In the genomic region with DNA sequence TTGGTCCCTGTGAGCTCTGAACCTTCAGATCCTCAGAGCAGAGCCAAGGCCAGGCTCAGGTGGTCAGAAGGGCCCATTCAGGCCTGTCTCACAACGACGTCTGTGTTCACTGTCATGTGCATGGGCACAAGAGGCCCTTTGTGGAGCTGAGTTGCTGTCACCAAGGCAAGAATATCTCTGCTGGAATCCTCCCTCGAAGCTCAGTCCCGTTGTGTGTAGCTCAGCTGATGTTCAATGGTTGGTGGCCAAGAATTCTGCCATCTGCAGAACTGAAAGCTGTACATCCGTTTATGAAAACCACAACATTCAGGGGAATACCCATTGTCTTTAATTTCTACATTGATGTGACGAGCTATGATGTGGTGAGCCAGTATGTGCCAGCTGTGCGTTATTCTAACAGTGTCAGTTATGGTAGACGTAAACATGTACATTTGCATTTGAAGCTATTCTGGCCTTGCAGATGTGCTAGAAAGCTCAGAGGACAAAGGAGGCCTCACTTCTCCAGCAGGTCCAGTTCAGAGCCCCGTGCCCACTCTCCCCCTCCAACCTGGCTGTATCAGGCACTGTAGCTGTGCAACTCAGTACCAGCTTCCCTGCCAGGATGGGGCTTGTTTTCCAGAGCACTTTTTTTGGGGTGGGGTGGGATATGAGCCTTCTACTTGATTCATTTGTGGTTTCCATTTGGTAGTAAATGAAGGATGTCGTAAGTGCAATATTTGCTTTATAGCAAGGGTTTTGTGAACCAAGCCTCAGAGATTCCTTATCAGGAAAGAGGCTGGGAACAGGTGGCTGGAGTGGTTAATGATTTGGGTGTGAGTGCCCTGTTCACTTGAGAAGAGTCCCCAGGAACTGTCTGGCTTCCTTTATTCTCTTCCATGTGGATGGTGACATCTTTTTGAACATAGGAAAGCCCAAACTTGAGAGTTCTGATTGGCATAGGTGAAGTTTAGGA, we compare ENCODE assay signal across 9 cellular contexts. TPM values are rescaled to one million over a fixed set of nuclear protein-coding genes. Genes with fewer than 3 reads are reported as not detected.
A peak's percentile ranks its signal among the peaks of the same experiment; 100 is the strongest.
DNase-seq lines count a peak whose midpoint lies in the region; ATAC-seq and TF ChIP-seq lines count a peak whose summit lies in the region.
"Had no signal": no experiment of that assay in that cellular context is flagged by ENCODE, and none has a peak within 500 bp of the region (broad histone marks: within the 10 kb centered on the region; RNA-seq: fewer than 3 reads in every experiment).

No MANE protein-coding gene starts in this region.

- no peaks in the 10 kb centered on the region for H3K36me3 Mint-ChIP-seq in T-helper 1 cell treated with Interleukin-12 subunit alpha and Interleukin-12 subunit beta and Interleukin-4 antibody, amounts not matched to agents 30 μg/mL and 1 μg/mL, for 36 hours (ENCODE audit: low read depth)
- H3K36me3 Mint-ChIP-seq in HFFc6 (ENCODE audit: low read depth), result peaks cover 13% of the 10 kb centered on the region

- peaks cover 19% of the 10 kb centered on the region for H3K27me3 Mint-ChIP-seq in T-helper 1 cell treated with Interleukin-12 subunit alpha and Interleukin-12 subunit beta and Interleukin-4 antibody, amounts not matched to agents 30 μg/mL and 1 μg/mL, for 36 hours (ENCODE audit: low read depth)
- H3K27me3 Mint-ChIP-seq in HFFc6 (ENCODE audit: insufficient read depth), result no peaks in the 10 kb centered on the region; the same call in 1 of the 2 replicates

- H3K4me3 ChIP-seq in SJCRH30, result no peak overlapping the region

- no peak for TF ChIP-seq CTCF in HFFc6 (IDR thresholded peaks at IDR 0.05)

- peak overlapping the region; percentile 51 for H3K4me3 Mint-ChIP-seq in T-helper 1 cell treated with Interleukin-12 subunit alpha and Interleukin-12 subunit beta and Interleukin-4 antibody, amounts not matched to agents 30 μg/mL and 1 μg/mL, for 36 hours
- no peak overlapping the region for H3K4me3 Mint-ChIP-seq in HFFc6
- H3K4me3 Mint-ChIP-seq: nephron had no signal

- DNase-seq in stimulated activated CD4-positive, alpha-beta T cell treated with anti-CD3 and anti-CD28 coated beads, Interleukin-12 subunit alpha, Interleukin-12 subunit beta, amount 100 ng/mL, for 48 hours (ENCODE audit: low read depth in 2 of 3, low spot score in 1 of 3), result peak; percentile 4 to 10 (median 5)
- no peak for DNase-seq in stimulated activated CD4-positive, alpha-beta T cell treated with anti-CD3 and anti-CD28 coated beads, Interleukin-4, amount 100 ng/mL, for 1 hour
- DNase-seq in NCI-H2107 (lab: John Stamatoyannopoulos, UW), result no peak
- DNase-seq in HFFc6, result no peak
- DNase-seq in SJCRH30, result no peak

- peak; percentile 71 for ATAC-seq in HG03066 (IDR thresholded peaks at IDR 0.05; ENCODE audit: low read depth, unreplicated experiment)

- no peaks in the 10 kb centered on the region for H3K27me3 ChIP-seq in layer of hippocampus (ENCODE audit: control insufficient read depth, insufficient read depth, low read length)
- H3K27me3 ChIP-seq in SJCRH30, result no peaks in the 10 kb centered on the region

- no peaks in the 10 kb centered on the region for H3K9me3 Mint-ChIP-seq in T-helper 1 cell treated with Interleukin-12 subunit alpha and Interleukin-12 subunit beta and Interleukin-4 antibody, amounts not matched to agents 30 μg/mL and 1 μg/mL, for 36 hours
- no peaks in the 10 kb centered on the region for H3K9me3 Mint-ChIP-seq in HFFc6
- H3K9me3 Mint-ChIP-seq: nephron had no signal

- peaks cover 29% of the 10 kb centered on the region for H3K4me1 ChIP-seq in SJCRH30

- no peaks in the 10 kb centered on the region for H3K9me3 ChIP-seq in SJCRH30 (replicated peaks)

- H3K36me3 ChIP-seq in SJCRH30, result no peaks in the 10 kb centered on the region

- H3K27ac ChIP-seq in layer of hippocampus (ENCODE audit: low read depth, low read length), result peak overlapping the region; percentile 95
- no peak overlapping the region for H3K27ac ChIP-seq in SJCRH30

- peaks cover 29% of the 10 kb centered on the region for H3K4me1 Mint-ChIP-seq in T-helper 1 cell treated with Interleukin-12 subunit alpha and Interleukin-12 subunit beta and Interleukin-4 antibody, amounts not matched to agents 30 μg/mL and 1 μg/mL, for 36 hours (ENCODE audit: low read depth)
- H3K4me1 Mint-ChIP-seq in HFFc6 (ENCODE audit: low read depth), result peaks cover 41% of the 10 kb centered on the region
- H3K4me1 Mint-ChIP-seq: nephron had no signal

- H3K27ac Mint-ChIP-seq in T-helper 1 cell treated with Interleukin-12 subunit alpha and Interleukin-12 subunit beta and Interleukin-4 antibody, amounts not matched to agents 30 μg/mL and 1 μg/mL, for 36 hours, result peak overlapping the region; percentile 55
- no peak overlapping the region for H3K27ac Mint-ChIP-seq in HFFc6

RNA-seq across cellular contexts. Expression of gene B9D1, which starts 56.1 kb away (rescaled TPM):
- 10 to 100 TPM; 18.0 to 28.9 (median 24.5) TPM for total RNA-seq in HFFc6 (2021; fragmentation: NEBNext Ultra II Directional; extraction: Animal tissue kit (Norgen Biotek cat#: 25700))
- 15.2 and 15.3 TPM in 2 replicates for total RNA-seq in SJCRH30 (2014; rRNA removed; shearing (Covaris generic))

Comparison
In these comparisons a context has a peak if more than half of its experiments do, and no peak if none do; other contexts are left out.
1. DNase-seq: peak in stimulated activated CD4-positive, alpha-beta T cell treated with anti-CD3 and anti-CD28 coated beads, Interleukin-12 subunit alpha, Interleukin-12 subunit beta, amount 100 ng/mL, for 48 hours (3 of 3); none in stimulated activated CD4-positive, alpha-beta T cell treated with anti-CD3 and anti-CD28 coated beads, Interleukin-4, amount 100 ng/mL, for 1 hour (single experiment), NCI-H2107 (single experiment), HFFc6 (single experiment) and SJCRH30 (0 of 2).